ENCODE assay signal across 25 cellular contexts in genomic region chr9:4861736-4862451, GRCh38.
"Had no signal": no experiment of that assay in that cellular context is flagged by ENCODE, and none has a peak within 500 bp of the region (broad histone marks: within the 10 kb centered on the region; RNA-seq: fewer than 3 reads in every experiment).

No MANE protein-coding gene starts in this region.

- H3K36me3 ChIP-seq: colonic mucosa had no signal

- H3K4me1 ChIP-seq: colonic mucosa had no signal

- H3K27ac ChIP-seq: brain microvascular endothelial cell, colonic mucosa, VCaP had no signal

- H3K4me1 Mint-ChIP-seq: endodermal cell, nephron had no signal

- ATAC-seq: left colon had no signal

- H3K4me3 ChIP-seq: colonic mucosa had no signal

- H3K27me3 ChIP-seq: brain microvascular endothelial cell, colonic mucosa had no signal

- H3K9me3 ChIP-seq: colonic mucosa had no signal

- H3K27me3 Mint-ChIP-seq: central memory CD8-positive, alpha-beta T cell; type B pancreatic cell had no signal

- H3K27ac Mint-ChIP-seq: endodermal cell, mesothelial cell of epicardium, nephron, type B pancreatic cell had no signal

- DNase-seq: activated CD4-positive, alpha-beta T cell treated with anti-CD3 and anti-CD28 coated beads, Interleukin-2, amount 50 U/mL, for 1 hour; activated CD4-positive, CD25-positive, alpha-beta regulatory T cell treated with anti-CD3 and anti-CD28 coated beads, Interleukin-2, amount 50 U/mL, for 72 hours; activated CD8-positive, alpha-beta memory T cell treated with anti-CD3 and anti-CD28 coated beads, Interleukin-2, amount 50 U/mL, for 48 hours; activated effector memory CD4-positive, alpha-beta T cell treated with Interleukin-2 at 50 U/mL for 16 hours; activated naive CD4-positive, alpha-beta T cell treated with anti-CD3 and anti-CD28 coated beads, Interleukin-2, amount 50 U/mL, for 16 hours; activated T-cell treated with anti-CD3 and anti-CD28 coated beads, Interleukin-2, amount 50 U/mL, for 48 hours; aorta; brain microvascular endothelial cell; colonic mucosa; endodermal cell; hippocampal formation; left colon; occipital lobe; posterior cingulate gyrus; stimulated activated CD4-positive, alpha-beta T cell treated with anti-CD3 and anti-CD28 coated beads, Interleukin-12 subunit alpha, Interleukin-12 subunit beta, amount 100 ng/mL, for 4 hours; stimulated activated CD4-positive, alpha-beta T cell treated with anti-CD3 and anti-CD28 coated beads, Interleukin-1b, Interleukin-23, amount 100 ng/mL, for 48 hours; stimulated activated CD8-positive, alpha-beta memory T cell treated with anti-CD3 and anti-CD28 coated beads, Interleukin-4, amount 100 ng/mL, for 48 hours; stimulated activated naive CD4-positive, alpha-beta T cell; substantia nigra; T1000 had no signal

- H3K4me3 Mint-ChIP-seq: central memory CD8-positive, alpha-beta T cell; endodermal cell; mesothelial cell of epicardium; nephron; type B pancreatic cell had no signal

- H3K9me3 Mint-ChIP-seq: central memory CD8-positive, alpha-beta T cell; endodermal cell; type B pancreatic cell had no signal
